Comparison of ENCODE assay signal across 1 cellular context in genomic region chr17:44362056-44362355, GRCh38.
TF ChIP-seq lines count a peak whose summit lies in the region.

No MANE protein-coding gene starts in this region.

TF ChIP-seq in IMR-90, 13 proteins besides CTCF, POLR2A, EP300 and RAD21:
- TF ChIP-seq BHLHE40 (IDR thresholded peaks at IDR 0.05; ENCODE audit: low read depth, low read length) (no peak), RFX5 (IDR thresholded peaks at IDR 0.05; ENCODE audit: low read depth, low read length) (no peak), MAFK (IDR thresholded peaks at IDR 0.05; ENCODE audit: low read depth, low read length) (no peak), CEBPB (IDR thresholded peaks at IDR 0.05; ENCODE audit: low read depth, low read length) (no peak), MAZ (IDR thresholded peaks at IDR 0.05; ENCODE audit: borderline replicate concordance, low read depth, low read length) (no peak), NFE2L2 (IDR thresholded peaks at IDR 0.05; ENCODE audit: low read depth, low read length) (no peak), USF2 (IDR thresholded peaks at IDR 0.05; ENCODE audit: low read depth, low read length) (no peak), CHD1 (IDR thresholded peaks at IDR 0.05; ENCODE audit: low read depth, low read length) (no peak), RCOR1 (IDR thresholded peaks at IDR 0.05; ENCODE audit: insufficient replicate concordance, low read length) (no peak), SMC3 (IDR thresholded peaks at IDR 0.05; ENCODE audit: low read depth, low read length) (no peak), FOS (IDR thresholded peaks at IDR 0.05; ENCODE audit: low read depth, low read length) (no peak), MXI1 (IDR thresholded peaks at IDR 0.05; ENCODE audit: borderline replicate concordance, low read depth, low read length) (no peak), ELK1 (IDR thresholded peaks at IDR 0.05; ENCODE audit: borderline replicate concordance, low read depth, low read length) (no peak)
TF ChIP-seq in IMR-90: peak in this region for 0.
